In the genomic region with DNA sequence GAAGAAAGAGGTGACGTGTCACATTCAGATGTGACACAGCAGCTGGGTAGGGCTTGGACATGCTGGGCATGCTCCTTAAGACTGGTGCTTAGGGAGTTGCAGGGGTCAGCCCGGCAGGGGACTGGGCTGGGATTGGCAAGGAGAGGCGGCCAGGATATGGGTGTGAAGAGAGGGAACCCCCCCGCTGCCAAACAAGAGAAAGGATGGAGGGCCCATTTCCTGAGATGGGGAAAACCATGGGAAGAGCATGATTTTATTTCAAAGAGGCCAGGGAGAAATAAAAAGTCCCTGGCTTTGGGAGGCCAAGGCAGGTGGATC, we compare ENCODE assay signal across 9 cellular contexts. TPM values are rescaled to one million over a fixed set of nuclear protein-coding genes. Genes with fewer than 3 reads are reported as not detected.
DNase-seq lines count a peak whose midpoint lies in the region; ATAC-seq and TF ChIP-seq lines count a peak whose summit lies in the region.
"Had no signal": no experiment of that assay in that cellular context is flagged by ENCODE, and none has a peak within 500 bp of the region (broad histone marks: within the 10 kb centered on the region; RNA-seq: fewer than 3 reads in every experiment).

No MANE protein-coding gene starts in this region.

- H3K4me3 Mint-ChIP-seq in stimulated activated naive CD8-positive, alpha-beta T cell treated with anti-CD3 and anti-CD28 coated beads, Interleukin-15, Interleukin-2, amounts not matched to agents 100 ng/mL and 50 ng/mL, for 24 hours = peak overlapping the region; percentile 28
- peak overlapping the region in 1 of 2 donors; percentile 27 for H3K4me3 Mint-ChIP-seq in stimulated activated naive CD8-positive, alpha-beta T cell treated with anti-CD3 and anti-CD28 coated beads, Interleukin-15, amount 100 ng/mL, for 72 hours
- H3K4me3 Mint-ChIP-seq in activated CD4-positive, alpha-beta memory T cell treated with anti-CD3 and anti-CD28 coated beads, Interleukin-2, amount 10 ng/mL, durations not matched to agents 7 days and 5 days = no peak overlapping the region
- H3K4me3 Mint-ChIP-seq in memory B cell = peak overlapping the region; percentile 37

- H3K4me1 Mint-ChIP-seq in stimulated activated naive CD8-positive, alpha-beta T cell treated with anti-CD3 and anti-CD28 coated beads, Interleukin-15, Interleukin-2, amounts not matched to agents 100 ng/mL and 50 ng/mL, for 24 hours (ENCODE audit: low read depth) = peaks cover 81% of the 10 kb centered on the region
- H3K4me1 Mint-ChIP-seq in stimulated activated naive CD8-positive, alpha-beta T cell treated with anti-CD3 and anti-CD28 coated beads, Interleukin-15, amount 100 ng/mL, for 72 hours = peaks cover 94% of the 10 kb centered on the region
- peaks cover 86% of the 10 kb centered on the region for H3K4me1 Mint-ChIP-seq in activated CD4-positive, alpha-beta memory T cell treated with anti-CD3 and anti-CD28 coated beads, Interleukin-2, amount 10 ng/mL, durations not matched to agents 7 days and 5 days
- H3K4me1 Mint-ChIP-seq in memory B cell = peaks cover 67% of the 10 kb centered on the region

- POLR2A ChIA-PET in activated CD4-positive, alpha-beta memory T cell treated with anti-CD3 and anti-CD28 coated beads, Interleukin-2, amount 10 ng/mL, durations not matched to agents 7 days and 5 days (lab: Charles Lee) = interaction anchor here (1.1 to 11.3 kb wide), 6 partner anchors 11 to 519 kb away, joined by 3 to 124 read pairs (median 8); a partner anchor contains a TSS

- CTCF ChIA-PET in activated CD4-positive, alpha-beta memory T cell treated with anti-CD3 and anti-CD28 coated beads, Interleukin-2, amount 10 ng/mL, durations not matched to agents 7 days and 5 days (lab: Charles Lee) = interaction anchor here (0.7 to 7.5 kb wide), 3 partner anchors 32 to 217 kb away, joined by 3 to 210 read pairs (median 3); a partner anchor contains a TSS

- no peak for ATAC-seq in stimulated activated naive CD8-positive, alpha-beta T cell treated with anti-CD3 and anti-CD28 coated beads, Interleukin-15, amount 100 ng/mL, for 72 hours
- ATAC-seq in memory B cell (ENCODE audit: low read depth) (no peak), GM21528 (IDR thresholded peaks at IDR 0.05; ENCODE audit: low FRiP score, unreplicated experiment) (no peak), HG03469 (IDR thresholded peaks at IDR 0.05; ENCODE audit: unreplicated experiment) (no peak)

- no peaks in the 10 kb centered on the region for H3K27me3 ChIP-seq in vagina
- no peaks in the 10 kb centered on the region for H3K27me3 ChIP-seq in uterus

- H3K36me3 ChIP-seq in vagina = peaks cover 0 to 37% of the 10 kb centered on the region in 2 donors
- no peaks in the 10 kb centered on the region for H3K36me3 ChIP-seq in uterus

- no peaks in the 10 kb centered on the region for H3K9me3 Mint-ChIP-seq in stimulated activated naive CD8-positive, alpha-beta T cell treated with anti-CD3 and anti-CD28 coated beads, Interleukin-15, Interleukin-2, amounts not matched to agents 100 ng/mL and 50 ng/mL, for 24 hours
- no peaks in the 10 kb centered on the region for H3K9me3 Mint-ChIP-seq in stimulated activated naive CD8-positive, alpha-beta T cell treated with anti-CD3 and anti-CD28 coated beads, Interleukin-15, amount 100 ng/mL, for 72 hours
- H3K9me3 Mint-ChIP-seq in activated CD4-positive, alpha-beta memory T cell treated with anti-CD3 and anti-CD28 coated beads, Interleukin-2, amount 10 ng/mL, durations not matched to agents 7 days and 5 days = no peaks in the 10 kb centered on the region
- H3K9me3 Mint-ChIP-seq in memory B cell = no peaks in the 10 kb centered on the region

- TF ChIP-seq POLR2A in vagina (IDR thresholded peaks at IDR 0.05) (no peak), uterus (IDR thresholded peaks at IDR 0.05) (no peak)

- no peaks in the 10 kb centered on the region for H3K9me3 ChIP-seq in vagina
- no peaks in the 10 kb centered on the region for H3K9me3 ChIP-seq in uterus

- H3K27me3 Mint-ChIP-seq in stimulated activated naive CD8-positive, alpha-beta T cell treated with anti-CD3 and anti-CD28 coated beads, Interleukin-15, Interleukin-2, amounts not matched to agents 100 ng/mL and 50 ng/mL, for 24 hours = no peaks in the 10 kb centered on the region
- H3K27me3 Mint-ChIP-seq in stimulated activated naive CD8-positive, alpha-beta T cell treated with anti-CD3 and anti-CD28 coated beads, Interleukin-15, amount 100 ng/mL, for 72 hours = no peaks in the 10 kb centered on the region
- no peaks in the 10 kb centered on the region for H3K27me3 Mint-ChIP-seq in activated CD4-positive, alpha-beta memory T cell treated with anti-CD3 and anti-CD28 coated beads, Interleukin-2, amount 10 ng/mL, durations not matched to agents 7 days and 5 days
- H3K27me3 Mint-ChIP-seq in memory B cell = no peaks in the 10 kb centered on the region

- no peak overlapping the region for H3K4me3 ChIP-seq in vagina
- no peak overlapping the region for H3K4me3 ChIP-seq in uterus

- H3K4me1 ChIP-seq in vagina (peaks cover 91% of the 10 kb centered on the region), uterus (peaks cover 12 to 38% of the 10 kb centered on the region in 2 donors)

- H3K27ac Mint-ChIP-seq in stimulated activated naive CD8-positive, alpha-beta T cell treated with anti-CD3 and anti-CD28 coated beads, Interleukin-15, Interleukin-2, amounts not matched to agents 100 ng/mL and 50 ng/mL, for 24 hours = peak overlapping the region; percentile 78
- peak overlapping the region in 1 of 2 donors; percentile 43 for H3K27ac Mint-ChIP-seq in stimulated activated naive CD8-positive, alpha-beta T cell treated with anti-CD3 and anti-CD28 coated beads, Interleukin-15, amount 100 ng/mL, for 72 hours
- peak overlapping the region; percentile 85 for H3K27ac Mint-ChIP-seq in activated CD4-positive, alpha-beta memory T cell treated with anti-CD3 and anti-CD28 coated beads, Interleukin-2, amount 10 ng/mL, durations not matched to agents 7 days and 5 days
- H3K27ac Mint-ChIP-seq in memory B cell = peak overlapping the region; percentile 74

- TF ChIP-seq CTCF in vagina (IDR thresholded peaks at IDR 0.05) (no peak), uterus (IDR thresholded peaks at IDR 0.05) (no peak)

- peak overlapping the region; percentile 7 for H3K27ac ChIP-seq in vagina
- peak overlapping the region in 1 of 2 donors; percentile 5 for H3K27ac ChIP-seq in uterus

- intact Hi-C loops in vagina (cut with DNase I) (loop anchor here (10.0 kb wide), 1 partner anchor 351 kb away; no protein-coding TSS in a partner anchor), uterus (cut with DNase I; ENCODE audit: low total_unique reads) (no loop called here)

- H3K36me3 Mint-ChIP-seq in stimulated activated naive CD8-positive, alpha-beta T cell treated with anti-CD3 and anti-CD28 coated beads, Interleukin-15, Interleukin-2, amounts not matched to agents 100 ng/mL and 50 ng/mL, for 24 hours (ENCODE audit: low read depth) = peaks cover 68% of the 10 kb centered on the region
- peaks cover 82% of the 10 kb centered on the region for H3K36me3 Mint-ChIP-seq in activated CD4-positive, alpha-beta memory T cell treated with anti-CD3 and anti-CD28 coated beads, Interleukin-2, amount 10 ng/mL, durations not matched to agents 7 days and 5 days (ENCODE audit: low read depth)
- H3K36me3 Mint-ChIP-seq in memory B cell = peaks cover 29% of the 10 kb centered on the region

- DNase-seq in stimulated activated naive CD8-positive, alpha-beta T cell treated with anti-CD3 and anti-CD28 coated beads, Interleukin-15, amount 100 ng/mL, for 72 hours = no peak
- no peak for DNase-seq in activated CD4-positive, alpha-beta memory T cell treated with anti-CD3 and anti-CD28 coated beads, Interleukin-2, amount 10 ng/mL, durations not matched to agents 7 days and 5 days
- DNase-seq in memory B cell (ENCODE audit: low spot score in 2 of 2) (no peak), vagina (ENCODE audit: extremely low spot score in 2 of 2) (no peak), uterus (no peak)
- DNase-seq: retina had no signal

RNA-seq across cellular contexts. Expression of a gene that starts 5.3 kb away (rescaled TPM):
- total RNA-seq in activated CD4-positive, alpha-beta memory T cell treated with anti-CD3 and anti-CD28 coated beads, Interleukin-2, amount 10 ng/mL, durations not matched to agents 7 days and 5 days = 100 to 1,000 TPM; 456 to 460 TPM
- 246 TPM for total RNA-seq in vagina
- total RNA-seq in uterus = 100 to 1,000 TPM; 105 to 351 (median 293) TPM

RNA-seq across cellular contexts. Expression of a gene that starts 6.9 kb away (rescaled TPM):
- total RNA-seq in activated CD4-positive, alpha-beta memory T cell treated with anti-CD3 and anti-CD28 coated beads, Interleukin-2, amount 10 ng/mL, durations not matched to agents 7 days and 5 days = 10 to 100 TPM; 54.3 to 60.7 TPM
- total RNA-seq in vagina (107 TPM), uterus (100 to 1,000 TPM in 1 of 4 donors, 10 to 100 TPM in 3; 24.5 to 125 (median 50.7) TPM)

RNA-seq across cellular contexts. Expression of a gene that starts 23.5 kb away (rescaled TPM):
- total RNA-seq in activated CD4-positive, alpha-beta memory T cell treated with anti-CD3 and anti-CD28 coated beads, Interleukin-2, amount 10 ng/mL, durations not matched to agents 7 days and 5 days = 10 to 100 TPM; 32.4 to 32.6 TPM
- total RNA-seq in vagina = 18.9 TPM
- 10 to 100 TPM in 3 of 4 donors, 1 to 10 TPM in 1; 6.9 to 23.3 (median 20.6) TPM for total RNA-seq in uterus

RNA-seq across cellular contexts. Expression of a gene that starts 44.9 kb away (rescaled TPM):
- 1 to 10 TPM; 8.7 to 8.8 TPM for total RNA-seq in activated CD4-positive, alpha-beta memory T cell treated with anti-CD3 and anti-CD28 coated beads, Interleukin-2, amount 10 ng/mL, durations not matched to agents 7 days and 5 days
- total RNA-seq in vagina (1.2 TPM), uterus (under 1 TPM in 2 of 4 donors, not detected in 2; under 0.01 to 0.15 TPM)
